Comparison of ENCODE assay signal across 8 cellular contexts in the genomic region with DNA sequence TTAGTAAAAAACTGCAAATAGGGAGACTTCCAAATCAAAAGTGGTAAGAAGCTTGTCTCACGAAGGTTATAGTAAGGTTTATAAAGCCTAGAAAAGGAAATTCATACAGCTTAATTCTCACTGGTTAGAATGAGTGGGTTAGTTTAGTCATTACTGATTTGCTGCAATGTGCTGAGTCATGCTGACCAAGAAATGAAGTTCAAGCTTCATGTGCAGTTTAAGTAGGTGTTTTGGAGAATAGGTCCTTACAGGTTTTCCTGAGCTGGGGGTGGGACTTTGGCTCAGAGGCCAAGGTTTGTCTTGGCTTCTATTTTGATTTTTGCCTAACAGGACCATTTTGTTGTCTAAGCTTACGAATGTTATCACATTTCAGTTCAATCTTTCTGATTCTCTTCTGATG. TPM values are rescaled to one million over a fixed set of nuclear protein-coding genes. Genes with fewer than 3 reads are reported as not detected.
DNase-seq lines count a peak whose midpoint lies in the region; ATAC-seq and TF ChIP-seq lines count a peak whose summit lies in the region.

No MANE protein-coding gene starts in this region.

- peaks cover 31% of the 10 kb centered on the region for H3K4me1 Mint-ChIP-seq in activated T-helper 1 cell treated with anti-CD3 and anti-CD28 coated beads, Interleukin-12 subunit alpha, Interleukin-12 subunit beta, Interleukin-2, Interleukin-4 antibody, amounts not matched to agents 30 ng/mL and 10 ng/mL and 1 ng/mL, durations not matched to agents 14 hours and 24 hours and 36 hours (ENCODE audit: low read depth)
- peaks cover 33% of the 10 kb centered on the region for H3K4me1 Mint-ChIP-seq in stimulated activated naive CD8-positive, alpha-beta T cell treated with anti-CD3 and anti-CD28 coated beads, Interleukin-15, amount 100 ng/mL, for 72 hours

- H3K27me3 ChIP-seq in right atrium auricular region: no peaks in the 10 kb centered on the region

- peaks cover 30% of the 10 kb centered on the region for H3K36me3 ChIP-seq in right atrium auricular region

- peak overlapping the region; percentile 56 for H3K4me3 Mint-ChIP-seq in activated T-helper 1 cell treated with anti-CD3 and anti-CD28 coated beads, Interleukin-12 subunit alpha, Interleukin-12 subunit beta, Interleukin-2, Interleukin-4 antibody, amounts not matched to agents 30 ng/mL and 10 ng/mL and 1 ng/mL, durations not matched to agents 14 hours and 24 hours and 36 hours
- H3K4me3 Mint-ChIP-seq in stimulated activated naive CD8-positive, alpha-beta T cell treated with anti-CD3 and anti-CD28 coated beads, Interleukin-15, amount 100 ng/mL, for 72 hours: peak overlapping the region in 1 of 2 donors; percentile 55

- intact Hi-C loops in activated T-helper 1 cell treated with anti-CD3 and anti-CD28 coated beads, Interleukin-12 subunit alpha, Interleukin-12 subunit beta, Interleukin-2, Interleukin-4 antibody, amounts not matched to agents 30 ng/mL and 10 ng/mL and 1 ng/mL, durations not matched to agents 14 hours and 24 hours and 36 hours (cut with micrococcal nuclease): loop anchor here (1.0 to 2.0 kb wide), 3 partner anchors 14 to 185 kb away; no protein-coding TSS in a partner anchor

- H3K4me3 ChIP-seq in right atrium auricular region: no peak overlapping the region

- H3K36me3 Mint-ChIP-seq in activated T-helper 1 cell treated with anti-CD3 and anti-CD28 coated beads, Interleukin-12 subunit alpha, Interleukin-12 subunit beta, Interleukin-2, Interleukin-4 antibody, amounts not matched to agents 30 ng/mL and 10 ng/mL and 1 ng/mL, durations not matched to agents 14 hours and 24 hours and 36 hours (ENCODE audit: low read depth): peaks cover 41% of the 10 kb centered on the region

- H3K27ac Mint-ChIP-seq in activated T-helper 1 cell treated with anti-CD3 and anti-CD28 coated beads, Interleukin-12 subunit alpha, Interleukin-12 subunit beta, Interleukin-2, Interleukin-4 antibody, amounts not matched to agents 30 ng/mL and 10 ng/mL and 1 ng/mL, durations not matched to agents 14 hours and 24 hours and 36 hours: peak overlapping the region; percentile 35
- H3K27ac Mint-ChIP-seq in stimulated activated naive CD8-positive, alpha-beta T cell treated with anti-CD3 and anti-CD28 coated beads, Interleukin-15, amount 100 ng/mL, for 72 hours: peak overlapping the region; percentile 60 to 83

- H3K9me3 Mint-ChIP-seq in activated T-helper 1 cell treated with anti-CD3 and anti-CD28 coated beads, Interleukin-12 subunit alpha, Interleukin-12 subunit beta, Interleukin-2, Interleukin-4 antibody, amounts not matched to agents 30 ng/mL and 10 ng/mL and 1 ng/mL, durations not matched to agents 14 hours and 24 hours and 36 hours: no peaks in the 10 kb centered on the region
- H3K9me3 Mint-ChIP-seq in stimulated activated naive CD8-positive, alpha-beta T cell treated with anti-CD3 and anti-CD28 coated beads, Interleukin-15, amount 100 ng/mL, for 72 hours: peaks cover 4 to 6% of the 10 kb centered on the region in 2 donors

- peaks cover 0 to 26% of the 10 kb centered on the region in 2 donors for H3K4me1 ChIP-seq in right atrium auricular region

- H3K9me3 ChIP-seq in right atrium auricular region: no peaks in the 10 kb centered on the region

- DNase-seq in stimulated activated CD4-positive, alpha-beta T cell treated with anti-CD3 and anti-CD28 coated beads, Interleukin-12 subunit alpha, Interleukin-12 subunit beta, amount 100 ng/mL, for 48 hours (ENCODE audit: low read depth in 2 of 3, low spot score in 1 of 3): peak in 2 of 3 donors; percentile 12 to 24
- no peak for DNase-seq in stimulated activated CD4-positive, alpha-beta T cell treated with anti-CD3 and anti-CD28 coated beads, Interleukin-12 subunit alpha, Interleukin-12 subunit beta, amount 100 ng/mL, for 4 hours
- DNase-seq in activated T-helper 1 cell treated with anti-CD3 and anti-CD28 coated beads, Interleukin-12 subunit alpha, Interleukin-12 subunit beta, Interleukin-2, Interleukin-4 antibody, amounts not matched to agents 30 ng/mL and 10 ng/mL and 1 ng/mL, durations not matched to agents 14 hours and 24 hours and 36 hours (ENCODE audit: low spot score): no peak
- DNase-seq in right atrium auricular region (ENCODE audit: low spot score): no peak
- peak in 1 of 2 donors; percentile 29 for DNase-seq in stimulated activated naive CD8-positive, alpha-beta T cell treated with anti-CD3 and anti-CD28 coated beads, Interleukin-15, amount 100 ng/mL, for 72 hours
- no peak for DNase-seq in effector CD4-positive, alpha-beta T cell

- no peaks in the 10 kb centered on the region for H3K27me3 Mint-ChIP-seq in activated T-helper 1 cell treated with anti-CD3 and anti-CD28 coated beads, Interleukin-12 subunit alpha, Interleukin-12 subunit beta, Interleukin-2, Interleukin-4 antibody, amounts not matched to agents 30 ng/mL and 10 ng/mL and 1 ng/mL, durations not matched to agents 14 hours and 24 hours and 36 hours (ENCODE audit: insufficient read depth)
- H3K27me3 Mint-ChIP-seq in stimulated activated naive CD8-positive, alpha-beta T cell treated with anti-CD3 and anti-CD28 coated beads, Interleukin-15, amount 100 ng/mL, for 72 hours: no peaks in the 10 kb centered on the region

- peak overlapping the region; percentile 61 to 73 for H3K27ac ChIP-seq in right atrium auricular region

- peak; percentile 52 for ATAC-seq in HG03565 (IDR thresholded peaks at IDR 0.05; ENCODE audit: unreplicated experiment)
- ATAC-seq in stimulated activated naive CD8-positive, alpha-beta T cell treated with anti-CD3 and anti-CD28 coated beads, Interleukin-15, amount 100 ng/mL, for 72 hours: peak; percentile 88
- ATAC-seq in HG03175 (IDR thresholded peaks at IDR 0.05; ENCODE audit: unreplicated experiment): no peak

- no peak for TF ChIP-seq CTCF in right atrium auricular region (IDR thresholded peaks at IDR 0.05)

RNA-seq across cellular contexts. Expression of a gene that starts 15.1 kb away (rescaled TPM):
- total RNA-seq in activated T-helper 1 cell treated with anti-CD3 and anti-CD28 coated beads, Interleukin-12 subunit alpha, Interleukin-12 subunit beta, Interleukin-2, Interleukin-4 antibody, amounts not matched to agents 30 ng/mL and 10 ng/mL and 1 ng/mL, durations not matched to agents 14 hours and 24 hours and 36 hours: 24.5 and 25.8 TPM in 2 replicates
- total RNA-seq in right atrium auricular region: 10 to 100 TPM; 66.5 to 71.0 TPM

RNA-seq across cellular contexts. Expression of a gene that starts 56.0 kb away (rescaled TPM):
- total RNA-seq in activated T-helper 1 cell treated with anti-CD3 and anti-CD28 coated beads, Interleukin-12 subunit alpha, Interleukin-12 subunit beta, Interleukin-2, Interleukin-4 antibody, amounts not matched to agents 30 ng/mL and 10 ng/mL and 1 ng/mL, durations not matched to agents 14 hours and 24 hours and 36 hours: not detected in 2 replicates
- 1 to 10 TPM in 1 of 2 donors, under 1 TPM in 1; 0.79 to 2.2 TPM for total RNA-seq in right atrium auricular region

Comparison
In these comparisons a context has a peak if more than half of its experiments do, and no peak if none do; other contexts are left out.
1. DNase-seq: peak in stimulated activated CD4-positive, alpha-beta T cell treated with anti-CD3 and anti-CD28 coated beads, Interleukin-12 subunit alpha, Interleukin-12 subunit beta, amount 100 ng/mL, for 48 hours (2 of 3); none in stimulated activated CD4-positive, alpha-beta T cell treated with anti-CD3 and anti-CD28 coated beads, Interleukin-12 subunit alpha, Interleukin-12 subunit beta, amount 100 ng/mL, for 4 hours (single experiment), activated T-helper 1 cell treated with anti-CD3 and anti-CD28 coated beads, Interleukin-12 subunit alpha, Interleukin-12 subunit beta, Interleukin-2, Interleukin-4 antibody, amounts not matched to agents 30 ng/mL and 10 ng/mL and 1 ng/mL, durations not matched to agents 14 hours and 24 hours and 36 hours (single experiment), right atrium auricular region (single experiment) and effector CD4-positive, alpha-beta T cell (single experiment).